In the genomic region with DNA sequence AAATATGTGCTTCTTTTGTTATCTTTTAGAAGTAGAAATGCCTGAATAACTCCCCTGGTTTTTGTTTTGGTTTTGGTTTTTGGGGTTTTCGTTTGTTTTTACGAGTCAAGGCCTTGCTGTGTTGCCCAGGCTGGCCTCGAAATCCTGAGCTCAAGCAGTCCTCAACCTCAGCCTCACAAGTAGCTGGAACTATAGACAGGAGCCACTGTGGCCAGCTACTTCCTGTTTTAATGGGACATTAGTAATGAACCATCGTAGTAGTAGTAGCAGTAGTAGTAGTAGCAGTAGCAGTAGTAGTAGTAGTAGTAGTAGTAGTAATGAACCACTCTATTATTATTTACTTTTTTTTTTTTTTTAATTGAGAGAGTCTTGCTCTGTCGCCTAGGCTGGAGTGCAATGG, we compare ENCODE assay signal across 17 cellular contexts.
A peak's percentile ranks its signal among the peaks of the same experiment; 100 is the strongest.
DNase-seq lines count a peak whose midpoint lies in the region; ATAC-seq and TF ChIP-seq lines count a peak whose summit lies in the region.
"Had no signal": no experiment of that assay in that cellular context is flagged by ENCODE, and none has a peak within 500 bp of the region (broad histone marks: within the 10 kb centered on the region; RNA-seq: fewer than 3 reads in every experiment).

No MANE protein-coding gene starts in this region.

- POLR2A ChIA-PET in activated CD8-positive, alpha-beta T cell treated with anti-CD3 and anti-CD28 coated beads for 36 hours (lab: Charles Lee) = no interaction called here

- H3K4me2 ChIP-seq in MM.1S (ENCODE audit: low read depth, low read length) = peak overlapping the region; percentile 46; the same call in 1 of the 2 replicates
- H3K4me2 ChIP-seq: smooth muscle cell had no signal

- H3K36me3 ChIP-seq in MM.1S (replicated peaks; ENCODE audit: insufficient read depth, low read length) (no peaks in the 10 kb centered on the region), mucosa of descending colon (ENCODE audit: low read depth) (no peaks in the 10 kb centered on the region)

- peak overlapping the region; percentile 36 for H3K27ac Mint-ChIP-seq in activated CD8-positive, alpha-beta T cell treated with anti-CD3 and anti-CD28 coated beads for 36 hours
- H3K27ac Mint-ChIP-seq in natural killer cell = peak overlapping the region; percentile 91 to 93

- peaks cover 12% of the 10 kb centered on the region for H3F3A ChIP-seq in MM.1S (ENCODE audit: insufficient read depth, low read length)

- no peaks in the 10 kb centered on the region for H3K79me2 ChIP-seq in MM.1S (ENCODE audit: low read length)

- peak overlapping the region; percentile 13; the same call in 1 of the 2 replicates for H3K9ac ChIP-seq in MM.1S (ENCODE audit: low read length)

- no peaks in the 10 kb centered on the region for H3K9me3 Mint-ChIP-seq in activated CD8-positive, alpha-beta T cell treated with anti-CD3 and anti-CD28 coated beads for 36 hours
- H3K9me3 Mint-ChIP-seq in natural killer cell = no peaks in the 10 kb centered on the region

- no peak overlapping the region for H3K4me3 ChIP-seq in MM.1S (ENCODE audit: low read length)
- H3K4me3 ChIP-seq in mucosa of descending colon = no peak overlapping the region
- H3K4me3 ChIP-seq: pancreas, smooth muscle cell had no signal

- H3K27ac ChIP-seq in MM.1S (ENCODE audit: low read length) = peak overlapping the region; percentile 56; the same call in 1 of the 2 replicates
- H3K27ac ChIP-seq: 22Rv1, pancreas had no signal

- intact Hi-C loops in activated CD8-positive, alpha-beta T cell treated with anti-CD3 and anti-CD28 coated beads for 36 hours (cut with micrococcal nuclease) = no loop called here
- intact Hi-C loops in natural killer cell (cut with micrococcal nuclease) (no loop called here), mucosa of descending colon (cut with DNase I, micrococcal nuclease) (no loop called here)

- H3K9me3 ChIP-seq in MM.1S (replicated peaks; ENCODE audit: insufficient read depth, low read length) (no peaks in the 10 kb centered on the region), mucosa of descending colon (no peaks in the 10 kb centered on the region)
- H3K9me3 ChIP-seq: pancreas had no signal

- H4K20me1 ChIP-seq in MM.1S (ENCODE audit: insufficient read depth, low read length) = no peaks in the 10 kb centered on the region

- DNase-seq in NOMO-1 treated with DMSO at 0.1 percent for 48 hours (lab: John Stamatoyannopoulos, UW; ENCODE audit: unreplicated experiment) = peak; percentile 3
- no peak for DNase-seq in NOMO-1 (lab: John Stamatoyannopoulos, UW; ENCODE audit: unreplicated experiment in 2 of 2)
- peak; percentile 63 for DNase-seq in MM.1S
- DNase-seq in activated CD8-positive, alpha-beta T cell treated with anti-CD3 and anti-CD28 coated beads for 36 hours = peak; percentile 5
- no peak for DNase-seq in natural killer cell
- DNase-seq in GM20000 (ENCODE audit: low spot score) = no peak
- no peak for DNase-seq in mucosa of descending colon
- DNase-seq in HK-2 (ENCODE audit: unreplicated experiment) = no peak
- DNase-seq: activated CD4-positive, alpha-beta T cell treated with anti-CD3 and anti-CD28 coated beads, Interleukin-2, amount 50 U/mL, for 1 hour; activated gamma-delta T cell; effector CD8-positive, alpha-beta T cell; NCI-H1930; NCI-H524; pancreas; SW 1271 had no signal

- TF ChIP-seq CTCF in MM.1S (IDR thresholded peaks at IDR 0.05; ENCODE audit: low read length) = no peak
- no peak for TF ChIP-seq CTCF in activated CD8-positive, alpha-beta T cell treated with anti-CD3 and anti-CD28 coated beads for 36 hours (IDR thresholded peaks at IDR 0.05)
- no peak for TF ChIP-seq CTCF in natural killer cell (IDR thresholded peaks at IDR 0.05)
- no peak for TF ChIP-seq CTCF in GM20000 (IDR thresholded peaks at IDR 0.05; ENCODE audit: extremely low read depth, missing control alignments)
- no peak for TF ChIP-seq CTCF in mucosa of descending colon (IDR thresholded peaks at IDR 0.05)

- H3K27me3 Mint-ChIP-seq in activated CD8-positive, alpha-beta T cell treated with anti-CD3 and anti-CD28 coated beads for 36 hours = no peaks in the 10 kb centered on the region
- H3K27me3 Mint-ChIP-seq in natural killer cell (ENCODE audit: low read depth in 2 of 2) = no peaks in the 10 kb centered on the region

- peaks cover 4% of the 10 kb centered on the region for H3K4me1 Mint-ChIP-seq in activated CD8-positive, alpha-beta T cell treated with anti-CD3 and anti-CD28 coated beads for 36 hours (ENCODE audit: low read depth)
- peaks cover 5 to 17% of the 10 kb centered on the region in 2 donors for H3K4me1 Mint-ChIP-seq in natural killer cell

- H3K9me2 ChIP-seq in MM.1S (replicated peaks; ENCODE audit: insufficient read depth, low read length) = no peaks in the 10 kb centered on the region

- no peak overlapping the region for H2AFZ ChIP-seq in MM.1S (ENCODE audit: low read length)

- CTCF ChIA-PET in activated CD8-positive, alpha-beta T cell treated with anti-CD3 and anti-CD28 coated beads for 36 hours (lab: Charles Lee) = interaction anchor here (1.4 kb wide), 1 partner anchor 82 kb away, joined by 6 read pairs; no protein-coding TSS in a partner anchor

- H3K27me3 ChIP-seq in MM.1S (replicated peaks; ENCODE audit: insufficient read depth, low read length) = no peaks in the 10 kb centered on the region
- H3K27me3 ChIP-seq: pancreas had no signal

- H3K4me3 Mint-ChIP-seq in activated CD8-positive, alpha-beta T cell treated with anti-CD3 and anti-CD28 coated beads for 36 hours = no peak overlapping the region
- no peak overlapping the region for H3K4me3 Mint-ChIP-seq in natural killer cell

- ATAC-seq in activated CD8-positive, alpha-beta T cell treated with anti-CD3 and anti-CD28 coated beads for 36 hours = peak; percentile 20
- peak; percentile 18 to 52 (median 48) for ATAC-seq in natural killer cell
- no peak for ATAC-seq in mucosa of descending colon
- ATAC-seq: pancreas had no signal

- peaks cover 5% of the 10 kb centered on the region; the same call in 1 of the 2 replicates for H3K4me1 ChIP-seq in MM.1S (ENCODE audit: low read length)
- H3K4me1 ChIP-seq in mucosa of descending colon (ENCODE audit: low read depth) = peaks cover 10% of the 10 kb centered on the region

- H3K36me3 Mint-ChIP-seq in activated CD8-positive, alpha-beta T cell treated with anti-CD3 and anti-CD28 coated beads for 36 hours (ENCODE audit: low read depth) = peaks cover 17% of the 10 kb centered on the region
- no peaks in the 10 kb centered on the region for H3K36me3 Mint-ChIP-seq in natural killer cell

Comparison
In these comparisons a context has a peak if more than half of its experiments do, and no peak if none do; other contexts are left out.
1. DNase-seq: peak in NOMO-1 treated with DMSO at 0.1 percent for 48 hours (single experiment), MM.1S (single experiment) and activated CD8-positive, alpha-beta T cell treated with anti-CD3 and anti-CD28 coated beads for 36 hours (single experiment); none in NOMO-1 (0 of 2), natural killer cell (single experiment), GM20000 (single experiment), mucosa of descending colon (0 of 3) and HK-2 (single experiment).